In the genomic region with DNA sequence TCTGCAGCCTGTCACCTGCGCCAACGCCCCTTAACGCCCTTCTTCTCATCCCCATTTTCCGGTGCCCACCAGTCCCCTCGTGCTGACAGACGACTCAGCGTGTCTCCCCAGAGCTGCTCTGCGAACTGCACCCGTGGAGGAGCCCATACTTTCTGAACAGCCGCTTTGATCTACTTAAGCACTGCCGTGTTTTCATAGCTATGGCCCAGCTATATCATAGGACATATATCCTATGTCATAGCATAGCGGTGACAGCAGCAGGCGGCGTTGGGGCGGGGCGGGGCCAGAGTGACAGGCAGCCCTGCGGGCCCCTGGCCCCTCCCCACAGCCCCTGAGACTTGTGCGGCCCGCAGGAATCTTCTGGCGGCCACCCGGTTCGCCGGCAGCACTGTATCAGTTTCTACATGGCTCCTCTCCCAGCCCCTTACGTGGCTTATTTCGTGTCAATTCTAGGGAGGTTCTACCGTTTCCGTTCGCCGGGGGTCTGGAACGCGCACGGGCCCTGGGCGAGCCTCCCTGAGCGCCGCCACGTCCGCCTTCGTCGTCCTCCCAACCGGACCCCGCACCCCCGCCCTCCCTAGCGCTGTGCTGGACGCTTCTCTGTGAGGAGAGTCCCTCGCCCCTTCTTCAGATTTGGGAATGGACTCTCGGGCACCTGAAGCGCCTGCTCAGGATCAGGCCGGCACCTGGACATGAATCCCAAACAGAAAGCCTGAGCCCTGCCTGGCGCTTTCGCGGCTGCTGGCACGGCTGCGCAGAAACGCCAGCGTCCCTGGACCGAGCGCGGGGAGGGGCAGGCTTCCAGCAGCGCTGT, we compare ENCODE assay signal across 8 cellular contexts. TPM values are rescaled to one million over a fixed set of nuclear protein-coding genes. Genes with fewer than 3 reads are reported as not detected.
DNase-seq lines count a peak whose midpoint lies in the region; ATAC-seq and TF ChIP-seq lines count a peak whose summit lies in the region.

No MANE protein-coding gene starts in this region.

- peak overlapping the region; percentile 75 for H3K4me3 Mint-ChIP-seq in activated CD4-positive, alpha-beta memory T cell treated with anti-CD3 and anti-CD28 coated beads for 36 hours

- peaks cover 2% of the 10 kb centered on the region for H3K36me3 Mint-ChIP-seq in activated CD4-positive, alpha-beta memory T cell treated with anti-CD3 and anti-CD28 coated beads for 36 hours

- POLR2A ChIA-PET in activated CD4-positive, alpha-beta memory T cell treated with anti-CD3 and anti-CD28 coated beads for 36 hours (lab: Charles Lee) = interaction anchor here (1.0 kb wide), 1 partner anchor 18 kb away, joined by 5 read pairs; no protein-coding TSS in a partner anchor

- ATAC-seq in GM19324 (IDR thresholded peaks at IDR 0.05; ENCODE audit: low FRiP score, unreplicated experiment) (peak; percentile 68), HG03432 (IDR thresholded peaks at IDR 0.05; ENCODE audit: unreplicated experiment) (peak; percentile 94)

- H3K27ac ChIP-seq in C4-2B = peak overlapping the region; percentile 80

- no peak for TF ChIP-seq CTCF in C4-2B (conservative IDR thresholded peaks at IDR 0.05)

- H3K27me3 Mint-ChIP-seq in activated CD4-positive, alpha-beta memory T cell treated with anti-CD3 and anti-CD28 coated beads for 36 hours = peaks cover 4% of the 10 kb centered on the region

- peaks cover 9% of the 10 kb centered on the region for H3K4me1 Mint-ChIP-seq in activated CD4-positive, alpha-beta memory T cell treated with anti-CD3 and anti-CD28 coated beads for 36 hours (ENCODE audit: low read depth)

- H3K27ac Mint-ChIP-seq in activated CD4-positive, alpha-beta memory T cell treated with anti-CD3 and anti-CD28 coated beads for 36 hours = no peak overlapping the region

- DNase-seq in NCI-H748 (lab: John Stamatoyannopoulos, UW; ENCODE audit: unreplicated experiment) = peak; percentile 64
- peak; percentile 84 for DNase-seq in activated CD4-positive, alpha-beta memory T cell treated with anti-CD3 and anti-CD28 coated beads for 36 hours
- peak; percentile 29 for DNase-seq in effector CD8-positive, alpha-beta T cell (lab: John Stamatoyannopoulos, UW)
- peak; percentile 74 to 86 for DNase-seq in lung microvascular endothelial cell (ENCODE audit: low read depth in 2 of 2)
- DNase-seq in stimulated activated CD8-positive, alpha-beta memory T cell treated with anti-CD3 and anti-CD28 coated beads, Interleukin-12 subunit alpha, Interleukin-12 subunit beta, amount 100 ng/mL, for 1 hour (ENCODE audit: low read depth) = peak; percentile 31

- H3K9me3 Mint-ChIP-seq in activated CD4-positive, alpha-beta memory T cell treated with anti-CD3 and anti-CD28 coated beads for 36 hours = no peaks in the 10 kb centered on the region

- intact Hi-C loops in activated CD4-positive, alpha-beta memory T cell treated with anti-CD3 and anti-CD28 coated beads for 36 hours (cut with micrococcal nuclease) = loop anchor here (1.0 kb wide), 1 partner anchor 19 kb away; no protein-coding TSS in a partner anchor

- CTCF ChIA-PET in activated CD4-positive, alpha-beta memory T cell treated with anti-CD3 and anti-CD28 coated beads for 36 hours (lab: Charles Lee) = interaction anchor here (1.3 to 2.9 kb wide), 2 partner anchors 14 to 18 kb away, joined by 3 to 11 read pairs; no protein-coding TSS in a partner anchor

RNA-seq across cellular contexts. Expression of gene PTPN18, which starts 35.4 kb away (rescaled TPM):
- total RNA-seq in activated CD4-positive, alpha-beta memory T cell treated with anti-CD3 and anti-CD28 coated beads for 36 hours = 10 to 100 TPM; 42.1 to 44.9 TPM
- total RNA-seq in lung microvascular endothelial cell = 18.7 and 36.3 TPM in 2 replicates

RNA-seq across cellular contexts. Expression of gene IMP4, which starts 48.6 kb away (rescaled TPM):
- total RNA-seq in activated CD4-positive, alpha-beta memory T cell treated with anti-CD3 and anti-CD28 coated beads for 36 hours = 100 to 1,000 TPM; 125 to 128 TPM
- 63.9 and 88.7 TPM in 2 replicates for total RNA-seq in lung microvascular endothelial cell

Comparison
In these comparisons a context has a peak if more than half of its experiments do, and no peak if none do; other contexts are left out.
1. Peak in every context shown above with its lines: DNase-seq, ATAC-seq and H3K27ac ChIP-seq.
2. DNase-seq: peak in every context shown above with its lines; median percentile 84 in activated CD4-positive, alpha-beta memory T cell treated with anti-CD3 and anti-CD28 coated beads for 36 hours; 80 in lung microvascular endothelial cell; 64 in NCI-H748; 31 in stimulated activated CD8-positive, alpha-beta memory T cell treated with anti-CD3 and anti-CD28 coated beads, Interleukin-12 subunit alpha, Interleukin-12 subunit beta, amount 100 ng/mL, for 1 hour; 29 in effector CD8-positive, alpha-beta T cell.